25 cellular contexts compared by ENCODE assay signal in the genomic region with DNA sequence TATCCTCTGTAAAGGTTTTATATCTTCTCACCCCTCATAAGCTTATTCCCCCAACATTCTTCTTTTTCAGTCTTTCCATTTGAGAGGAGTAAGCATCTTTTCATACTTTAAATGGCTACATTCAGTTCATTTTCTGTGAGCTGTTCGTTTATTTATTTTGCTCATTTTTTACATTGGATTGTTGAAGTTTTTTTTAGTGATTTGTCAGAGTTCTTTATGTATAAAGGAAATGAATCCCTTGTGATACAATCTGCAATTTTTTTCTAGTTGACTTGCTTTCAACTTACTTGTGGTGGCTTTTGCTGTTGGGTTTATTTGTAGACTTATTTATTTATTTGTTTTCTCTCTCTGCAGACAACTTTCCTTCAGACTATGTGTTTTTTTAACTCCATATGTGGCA.
DNase-seq lines count a peak whose midpoint lies in the region; ATAC-seq and TF ChIP-seq lines count a peak whose summit lies in the region.
"Had no signal": no experiment of that assay in that cellular context is flagged by ENCODE, and none has a peak within 500 bp of the region (broad histone marks: within the 10 kb centered on the region; RNA-seq: fewer than 3 reads in every experiment).

No MANE protein-coding gene starts in this region.

- CTCF ChIA-PET in activated B cell treated with CpG ODN at 0.5 μM for 24 hours (lab: Charles Lee), result interaction anchor here (1.3 kb wide), 2 partner anchors 208 to 319 kb away, joined by 3 to 6 read pairs; no protein-coding TSS in a partner anchor

- ATAC-seq in activated naive CD8-positive, alpha-beta T cell treated with anti-CD3 and anti-CD28 coated beads, Interleukin-2, amount 50 U/mL, for 24 hours, result no peak
- ATAC-seq in activated B cell treated with CpG ODN at 0.5 μM for 24 hours (ENCODE audit: low read depth), result no peak
- ATAC-seq in stimulated activated memory B cell treated with anti-CD40 and anti-IgM and Interleukin-4, amounts not matched to agents 10 μg/mL and 1 μg/mL and 100 μg/mL, for 72 hours, result no peak
- ATAC-seq in GM21786 (IDR thresholded peaks at IDR 0.05; ENCODE audit: unreplicated experiment), result no peak
- ATAC-seq: GM23338 had no signal

- H3K27ac ChIP-seq in KOPT-K1 (ENCODE audit: low read depth, low read length, poor library complexity, severe bottlenecking), result peak overlapping the region; percentile 99
- H3K27ac ChIP-seq: esophagus muscularis mucosa, ovary had no signal

- H3K9me3 ChIP-seq in KOPT-K1 (ENCODE audit: insufficient read depth, low read length, poor library complexity, severe bottlenecking), result no peaks in the 10 kb centered on the region
- H3K9me3 ChIP-seq: esophagus muscularis mucosa, ovary, Peyer's patch had no signal

- no peak for TF ChIP-seq CTCF in activated B cell treated with CpG ODN at 0.5 μM for 24 hours (IDR thresholded peaks at IDR 0.05)

- POLR2A ChIA-PET in activated B cell treated with CpG ODN at 0.5 μM for 24 hours (lab: Charles Lee), result interaction anchor here (1.2 to 3.1 kb wide), 7 partner anchors 208 to 596 kb away, joined by 3 to 22 read pairs (median 4); partner anchors contain the start of gene TRIM13

- intact Hi-C loops in activated B cell treated with CpG ODN at 0.5 μM for 24 hours (cut with micrococcal nuclease), result no loop called here

- no peaks in the 10 kb centered on the region for H3K36me3 ChIP-seq in KOPT-K1 (ENCODE audit: insufficient read depth, low read length)
- H3K36me3 ChIP-seq: esophagus muscularis mucosa, ovary, Peyer's patch had no signal

- peak overlapping the region; percentile 22 for H3K27ac Mint-ChIP-seq in activated naive CD8-positive, alpha-beta T cell
- no peak overlapping the region for H3K27ac Mint-ChIP-seq in activated naive CD8-positive, alpha-beta T cell treated with anti-CD3 and anti-CD28 coated beads, Interleukin-2, amount 50 U/mL, for 24 hours
- peak overlapping the region; percentile 98 for H3K27ac Mint-ChIP-seq in activated B cell treated with CpG ODN at 0.5 μM for 24 hours
- H3K27ac Mint-ChIP-seq in stimulated activated memory B cell treated with anti-CD40 and anti-IgM and Interleukin-4, amounts not matched to agents 10 μg/mL and 1 μg/mL and 100 μg/mL, for 72 hours, result peak overlapping the region; percentile 70
- H3K27ac Mint-ChIP-seq: brain, GM23338 had no signal

- H3K36me3 Mint-ChIP-seq in activated naive CD8-positive, alpha-beta T cell, result no peaks in the 10 kb centered on the region
- H3K36me3 Mint-ChIP-seq in activated naive CD8-positive, alpha-beta T cell treated with anti-CD3 and anti-CD28 coated beads, Interleukin-2, amount 50 U/mL, for 24 hours (ENCODE audit: low read depth), result no peaks in the 10 kb centered on the region
- H3K36me3 Mint-ChIP-seq in activated B cell treated with CpG ODN at 0.5 μM for 24 hours (ENCODE audit: low read depth), result no peaks in the 10 kb centered on the region
- H3K36me3 Mint-ChIP-seq in stimulated activated memory B cell treated with anti-CD40 and anti-IgM and Interleukin-4, amounts not matched to agents 10 μg/mL and 1 μg/mL and 100 μg/mL, for 72 hours, result peaks cover 4% of the 10 kb centered on the region
- H3K36me3 Mint-ChIP-seq: brain; naive thymus-derived CD8-positive, alpha-beta T cell had no signal

- peaks cover 36% of the 10 kb centered on the region for H3K4me1 Mint-ChIP-seq in activated naive CD8-positive, alpha-beta T cell (ENCODE audit: low read depth)
- peaks cover 50% of the 10 kb centered on the region for H3K4me1 Mint-ChIP-seq in activated naive CD8-positive, alpha-beta T cell treated with anti-CD3 and anti-CD28 coated beads, Interleukin-2, amount 50 U/mL, for 24 hours
- H3K4me1 Mint-ChIP-seq in activated B cell treated with CpG ODN at 0.5 μM for 24 hours, result peaks cover 96% of the 10 kb centered on the region
- peaks cover 72% of the 10 kb centered on the region for H3K4me1 Mint-ChIP-seq in stimulated activated memory B cell treated with anti-CD40 and anti-IgM and Interleukin-4, amounts not matched to agents 10 μg/mL and 1 μg/mL and 100 μg/mL, for 72 hours

- DNase-seq in activated naive CD8-positive, alpha-beta T cell treated with anti-CD3 and anti-CD28 coated beads, Interleukin-2, amount 50 U/mL, for 24 hours, result no peak
- DNase-seq in activated B cell treated with CpG ODN at 0.5 μM for 24 hours (no peak), NCI-H2029 treated with DMSO at 0.1 percent for 48 hours (lab: John Stamatoyannopoulos, UW) (no peak), epidermal melanocyte (ENCODE audit: insufficient read length, low spot score) (no peak)
- DNase-seq: activated CD4-positive, alpha-beta T cell treated with anti-CD3 and anti-CD28 coated beads, Interleukin-2, amount 50 U/mL, for 1 hour; activated CD8-positive, alpha-beta memory T cell treated with anti-CD3 and anti-CD28 coated beads, Interleukin-2, amount 50 U/mL, for 4 hours; activated effector memory CD4-positive, alpha-beta T cell treated with Interleukin-2 at 50 U/mL for 16 hours; effector memory CD4-positive, alpha-beta T cell; foreskin melanocyte; KBM-7; MV-4-11; naive thymus-derived CD8-positive, alpha-beta T cell; NCI-H146; NCI-H524; NK-92 treated with Interleukin-12 subunit alpha and Interleukin-12 subunit beta, amount 100 ng/mL, for 24 hours; ovary; Peyer's patch; stimulated activated naive CD4-positive, alpha-beta T cell treated with Interleukin-2 at 50 U/mL for 16 hours had no signal

- peak overlapping the region; percentile 21 for H3K4me3 Mint-ChIP-seq in activated naive CD8-positive, alpha-beta T cell
- no peak overlapping the region for H3K4me3 Mint-ChIP-seq in activated naive CD8-positive, alpha-beta T cell treated with anti-CD3 and anti-CD28 coated beads, Interleukin-2, amount 50 U/mL, for 24 hours
- peak overlapping the region; percentile 20 for H3K4me3 Mint-ChIP-seq in activated B cell treated with CpG ODN at 0.5 μM for 24 hours
- no peak overlapping the region for H3K4me3 Mint-ChIP-seq in stimulated activated memory B cell treated with anti-CD40 and anti-IgM and Interleukin-4, amounts not matched to agents 10 μg/mL and 1 μg/mL and 100 μg/mL, for 72 hours
- H3K4me3 Mint-ChIP-seq: brain, GM23338 had no signal

- H3K27me3 Mint-ChIP-seq in activated naive CD8-positive, alpha-beta T cell, result no peaks in the 10 kb centered on the region
- H3K27me3 Mint-ChIP-seq in activated naive CD8-positive, alpha-beta T cell treated with anti-CD3 and anti-CD28 coated beads, Interleukin-2, amount 50 U/mL, for 24 hours, result peaks cover 4% of the 10 kb centered on the region
- no peaks in the 10 kb centered on the region for H3K27me3 Mint-ChIP-seq in activated B cell treated with CpG ODN at 0.5 μM for 24 hours
- no peaks in the 10 kb centered on the region for H3K27me3 Mint-ChIP-seq in stimulated activated memory B cell treated with anti-CD40 and anti-IgM and Interleukin-4, amounts not matched to agents 10 μg/mL and 1 μg/mL and 100 μg/mL, for 72 hours

- H3K9me3 Mint-ChIP-seq in activated naive CD8-positive, alpha-beta T cell (ENCODE audit: low read depth), result no peaks in the 10 kb centered on the region
- no peaks in the 10 kb centered on the region for H3K9me3 Mint-ChIP-seq in activated naive CD8-positive, alpha-beta T cell treated with anti-CD3 and anti-CD28 coated beads, Interleukin-2, amount 50 U/mL, for 24 hours
- H3K9me3 Mint-ChIP-seq in activated B cell treated with CpG ODN at 0.5 μM for 24 hours, result no peaks in the 10 kb centered on the region
- peaks cover 2% of the 10 kb centered on the region for H3K9me3 Mint-ChIP-seq in stimulated activated memory B cell treated with anti-CD40 and anti-IgM and Interleukin-4, amounts not matched to agents 10 μg/mL and 1 μg/mL and 100 μg/mL, for 72 hours
- H3K9me3 Mint-ChIP-seq: GM23338; naive thymus-derived CD8-positive, alpha-beta T cell had no signal

Comparison
In these comparisons a context has a peak if more than half of its experiments do, and no peak if none do; other contexts are left out.
1. H3K4me3 Mint-ChIP-seq: peak in activated naive CD8-positive, alpha-beta T cell (single experiment) and activated B cell treated with CpG ODN at 0.5 μM for 24 hours (single experiment); none in activated naive CD8-positive, alpha-beta T cell treated with anti-CD3 and anti-CD28 coated beads, Interleukin-2, amount 50 U/mL, for 24 hours (single experiment) and stimulated activated memory B cell treated with anti-CD40 and anti-IgM and Interleukin-4, amounts not matched to agents 10 μg/mL and 1 μg/mL and 100 μg/mL, for 72 hours (single experiment).